Comparison of ENCODE assay signal across 8 cellular contexts in genomic region chr17:45018514-45019176, GRCh38. TPM values are rescaled to one million over a fixed set of nuclear protein-coding genes. Genes with fewer than 3 reads are reported as not detected.
DNase-seq lines count a peak whose midpoint lies in the region; ATAC-seq and TF ChIP-seq lines count a peak whose summit lies in the region.

No MANE protein-coding gene starts in this region.

- peak; percentile 1 for ATAC-seq in body of pancreas
- ATAC-seq in memory B cell (ENCODE audit: low read depth) = peak; percentile 40
- ATAC-seq in HG03095 (IDR thresholded peaks at IDR 0.05; ENCODE audit: unreplicated experiment) = no peak
- no peak for ATAC-seq in GM18867 (IDR thresholded peaks at IDR 0.05; ENCODE audit: unreplicated experiment)
- ATAC-seq in GM18868 (IDR thresholded peaks at IDR 0.05; ENCODE audit: unreplicated experiment) = no peak

- H3K4me3 ChIP-seq in body of pancreas (peak overlapping the region in 1 of 2 donors; percentile 23), vagina (peak overlapping the region; percentile 48 to 56)

- no peaks in the 10 kb centered on the region for H3K9me3 ChIP-seq in body of pancreas
- no peaks in the 10 kb centered on the region for H3K9me3 ChIP-seq in vagina

- peaks cover 64% of the 10 kb centered on the region for H3K4me1 ChIP-seq in body of pancreas
- peaks cover 50% of the 10 kb centered on the region for H3K4me1 ChIP-seq in vagina

- H3K36me3 Mint-ChIP-seq in memory B cell = no peaks in the 10 kb centered on the region

- no peak for TF ChIP-seq POLR2A in body of pancreas (IDR thresholded peaks at IDR 0.05)
- no peak for TF ChIP-seq POLR2A in vagina (IDR thresholded peaks at IDR 0.05)

- CTCF ChIA-PET in GM10248 (lab: Yijun Ruan, JAX) = interaction anchor here (1.0 to 12.5 kb wide), 13 partner anchors 8 to 243 kb away, joined by 3 to 196 read pairs (median 5); partner anchors contain the start of genes ACBD4 and EFTUD2

- TF ChIP-seq CTCF in GM10248 (IDR thresholded peaks at IDR 0.05; ENCODE audit: control extremely low read depth, extremely low read depth, low read depth, missing control alignments) (no peak), body of pancreas (IDR thresholded peaks at IDR 0.05) (no peak), vagina (IDR thresholded peaks at IDR 0.05) (no peak)

- peak overlapping the region; percentile 88 for H3K4me3 Mint-ChIP-seq in memory B cell

- no peaks in the 10 kb centered on the region for H3K36me3 ChIP-seq in body of pancreas (replicated peaks in 1 of 2; ENCODE audit: insufficient read depth in 1 of 2, low read depth in 2 of 2)
- H3K36me3 ChIP-seq in vagina = no peaks in the 10 kb centered on the region

- H3K27ac Mint-ChIP-seq in memory B cell = peak overlapping the region; percentile 63

- H3K9me3 Mint-ChIP-seq in memory B cell = no peaks in the 10 kb centered on the region

- peak; percentile 54 for DNase-seq in GM10248 (ENCODE audit: extremely low spot score)
- peak; percentile 7 for DNase-seq in NCI-H128 (lab: John Stamatoyannopoulos, UW; ENCODE audit: unreplicated experiment)
- DNase-seq in body of pancreas = peak in 2 of 4 donors; percentile 25 to 28
- DNase-seq in memory B cell (ENCODE audit: low spot score in 2 of 2) = peak in 1 of 2 donors; percentile 24
- no peak for DNase-seq in vagina (ENCODE audit: extremely low spot score in 2 of 2)

- intact Hi-C loops in body of pancreas (cut with DNase I) (no loop called here), vagina (cut with DNase I) (loop anchor here (2.0 to 5.0 kb wide), 2 partner anchors 51 to 100 kb away; partner anchors contain the start of gene C1QL1)

- POLR2A ChIA-PET in GM10248 (lab: Yijun Ruan, JAX) = no interaction called here

- H3K27me3 ChIP-seq in body of pancreas (no peaks in the 10 kb centered on the region), vagina (no peaks in the 10 kb centered on the region)

- whole genome bisulfite sequencing in body of pancreas, 2 donors = 3 to 5% methylated on average over 8 to 32 of the region's 32 CpGs

- H3K4me1 Mint-ChIP-seq in memory B cell = peaks cover 20% of the 10 kb centered on the region

- peaks cover 32% of the 10 kb centered on the region for H3K27me3 Mint-ChIP-seq in memory B cell

- peak overlapping the region in 3 of 4 donors; percentile 40 to 63 (median 56) for H3K27ac ChIP-seq in body of pancreas
- peak overlapping the region; percentile 60 for H3K27ac ChIP-seq in vagina

RNA-seq across cellular contexts. Expression of gene DCAKD, which starts 32.8 kb away (rescaled TPM):
- 10 to 100 TPM; 19.8 to 20.8 TPM for total RNA-seq in body of pancreas
- 54.5 TPM for total RNA-seq in vagina

RNA-seq across cellular contexts. Expression of gene NMT1, which starts 42.5 kb away (rescaled TPM):
- 10 to 100 TPM; 26.5 to 33.9 TPM for total RNA-seq in body of pancreas
- total RNA-seq in vagina = 49.4 TPM

RNA-seq across cellular contexts. Expression of gene C1QL1, which starts 50.5 kb away (rescaled TPM):
- 1 to 10 TPM; 2.3 to 2.9 TPM for total RNA-seq in body of pancreas
- 6.9 TPM for total RNA-seq in vagina

Comparison
In these comparisons a context has a peak if more than half of its experiments do, and no peak if none do; other contexts are left out.
1. DNase-seq: peak in GM10248 (single experiment) and NCI-H128 (single experiment); none in vagina (0 of 2).
2. ATAC-seq: peak in body of pancreas (single experiment) and memory B cell (single experiment); none in HG03095 (single experiment), GM18867 (single experiment) and GM18868 (single experiment).